In the genomic region with DNA sequence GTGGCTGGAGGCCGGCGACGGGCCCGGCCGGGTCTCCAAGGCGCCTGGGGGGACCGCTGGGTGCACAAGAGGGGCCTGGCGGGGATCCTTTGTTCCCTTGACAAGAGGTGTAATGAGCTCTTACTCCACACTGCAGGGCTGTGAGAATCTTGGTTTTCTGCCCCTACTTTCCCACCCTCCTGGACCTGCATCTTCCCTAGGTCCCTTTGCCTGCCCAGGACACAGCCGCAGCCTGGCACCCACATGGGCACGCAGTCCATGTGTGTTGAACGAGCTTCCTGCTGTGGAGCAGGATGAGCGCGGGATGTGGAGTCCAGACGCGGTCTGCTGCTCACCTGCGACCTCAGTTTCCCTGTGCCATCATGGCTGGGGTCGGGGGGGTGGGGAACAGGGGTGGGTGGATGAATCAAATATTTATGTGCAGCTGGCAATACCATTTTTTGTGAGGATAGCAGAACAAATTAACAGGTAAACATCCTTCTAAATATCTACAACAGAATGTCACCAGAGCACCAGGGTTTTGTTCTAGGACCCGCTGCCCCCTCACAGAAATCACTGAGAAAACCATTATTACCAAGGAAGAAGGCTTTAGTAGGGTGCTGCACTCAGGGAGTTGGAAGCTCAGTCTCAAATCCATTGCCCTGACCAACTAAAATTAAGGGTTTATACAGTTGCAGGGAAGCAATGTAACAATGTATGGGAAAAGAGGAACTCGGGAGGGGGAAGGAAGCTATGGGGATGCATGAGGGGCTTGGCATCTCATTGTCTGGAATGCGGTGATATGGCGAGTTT, we compare ENCODE assay signal across 8 cellular contexts. TPM values are rescaled to one million over a fixed set of nuclear protein-coding genes. Genes with fewer than 3 reads are reported as not detected.
A peak's percentile ranks its signal among the peaks of the same experiment; 100 is the strongest.
DNase-seq lines count a peak whose midpoint lies in the region; ATAC-seq and TF ChIP-seq lines count a peak whose summit lies in the region.

No MANE protein-coding gene starts in this region.

- H3K9ac ChIP-seq in skeletal muscle tissue (ENCODE audit: low read depth in 1 of 3, low read length in 3 of 3), result peak overlapping the region; percentile 83 to 94 (median 92)

- H3K4me1 Mint-ChIP-seq in T-cell, result peaks cover 15 to 25% (median 22%) of the 10 kb centered on the region in 3 donors

- H3K4me3 ChIP-seq in BE2C (ENCODE audit: low read depth, low read length), result peak overlapping the region; percentile 73
- H3K4me3 ChIP-seq in heart left ventricle, result peak overlapping the region; percentile 81 to 100 (median 97)
- peak overlapping the region; percentile 75 to 83 (median 81) for H3K4me3 ChIP-seq in skeletal muscle tissue (ENCODE audit: low read length in 3 of 3)

- H3K4me1 ChIP-seq in BE2C (no peaks in the 10 kb centered on the region), heart left ventricle (peaks cover 0 to 27% (median 18%) of the 10 kb centered on the region in 12 donors), skeletal muscle tissue (ENCODE audit: control insufficient read depth in 3 of 3, insufficient read depth in 3 of 3, low read length in 3 of 3) (peaks cover 14 to 15% (median 15%) of the 10 kb centered on the region in 3 donors)

- peaks cover 15% of the 10 kb centered on the region; the same call in 1 of the 2 replicates for H3K36me3 ChIP-seq in BE2C
- peaks cover 0 to 23% (median 12%) of the 10 kb centered on the region in 9 donors for H3K36me3 ChIP-seq in heart left ventricle
- H3K36me3 ChIP-seq in skeletal muscle tissue (ENCODE audit: control insufficient read depth in 3 of 3, insufficient read depth in 3 of 3, low read length in 3 of 3), result peaks cover 0 to 7% (median 5%) of the 10 kb centered on the region in 3 donors

- peak overlapping the region in 1 of 2 donors; percentile 34 for H3K27ac Mint-ChIP-seq in T-cell

- H3K9me3 ChIP-seq in BE2C, result no peaks in the 10 kb centered on the region
- H3K9me3 ChIP-seq in heart left ventricle, result no peaks in the 10 kb centered on the region
- no peaks in the 10 kb centered on the region for H3K9me3 ChIP-seq in skeletal muscle tissue (ENCODE audit: control insufficient read depth in 3 of 3, low read length in 3 of 3)

- peak overlapping the region; percentile 64 to 75 (median 65) for H3K4me3 Mint-ChIP-seq in T-cell

- H3K27me3 ChIP-seq in BE2C, result no peaks in the 10 kb centered on the region
- no peaks in the 10 kb centered on the region for H3K27me3 ChIP-seq in heart left ventricle
- H3K27me3 ChIP-seq in skeletal muscle tissue (ENCODE audit: control insufficient read depth in 3 of 3, insufficient read depth in 3 of 3, low read length in 3 of 3), result no peaks in the 10 kb centered on the region

- H3K27me3 Mint-ChIP-seq in T-cell, result no peaks in the 10 kb centered on the region

- peaks cover 15% of the 10 kb centered on the region for H3K36me3 Mint-ChIP-seq in T-cell

- no peaks in the 10 kb centered on the region for H3K9me3 Mint-ChIP-seq in T-cell

- 36 to 46% (median 41%) methylated on average over 9 to 21 of the region's 21 CpGs for WGBS in heart left ventricle, 4 donors

- no peak; the same call in 1 of the 2 replicates for TF ChIP-seq CTCF in BE2C (IDR thresholded peaks at IDR 0.05; ENCODE audit: low read depth, low read length)
- TF ChIP-seq CTCF in heart left ventricle (IDR thresholded peaks at IDR 0.05), result peak in 9 of 12 donors; percentile 2 to 88 (median 72)

- no peak for DNase-seq in BE2C
- no peak for DNase-seq in T-cell
- no peak for DNase-seq in heart left ventricle
- DNase-seq in OCI-M1 (lab: John Stamatoyannopoulos, UW), result no peak
- DNase-seq in pons (ENCODE audit: low spot score), result no peak

- ATAC-seq in GM21786 (IDR thresholded peaks at IDR 0.05; ENCODE audit: unreplicated experiment) (peak; percentile 4), T-cell (replicated peaks in 1 of 4) (peak in 1 of 4 experiments; percentile 3), heart left ventricle (peak in 3 of 4 donors; percentile 20 to 28 (median 27)), GM18858 (IDR thresholded peaks at IDR 0.05; ENCODE audit: unreplicated experiment) (no peak)

- intact Hi-C loops in heart left ventricle (cut with DNase I), result loop anchor here in 7 of 10 donors (2.0 to 10.0 kb wide), 9 partner anchors 29 to 139 kb away; a partner anchor contains a TSS

- TF ChIP-seq POLR2A in heart left ventricle (IDR thresholded peaks at IDR 0.05), result no peak

- CTCF ChIA-PET in T-cell (lab: Charles Lee), result interaction anchor here in 1 of 2 donors (0.6 to 0.7 kb wide), 2 partner anchors 21 to 386 kb away, joined by 3 read pairs; no protein-coding TSS in a partner anchor

- H3K27ac ChIP-seq in heart left ventricle, result peak overlapping the region; percentile 97 to 100 (median 98)
- peak overlapping the region; percentile 94 for H3K27ac ChIP-seq in skeletal muscle tissue (ENCODE audit: low read depth, low read length)

- POLR2A ChIA-PET in T-cell (lab: Charles Lee), result no interaction called here

RNA-seq across cellular contexts. Expression of a gene that starts 0.5 kb away (rescaled TPM):
- 42.4 TPM for polyA plus RNA-seq in BE2C (2012; ENCODE audit: insufficient read depth, insufficient read length, low read depth)
- 10 to 100 TPM; 41.6 to 79.7 (median 77.5) TPM for total RNA-seq in T-cell
- 10 to 100 TPM; 19.8 to 33.6 (median 25.6) TPM for total RNA-seq in heart left ventricle
- 10 to 100 TPM; 25.8 to 31.2 TPM for polyA plus RNA-seq in heart left ventricle
- total RNA-seq in skeletal muscle tissue, result 31.3 TPM

RNA-seq across cellular contexts. Expression of a gene that starts 13.5 kb away (rescaled TPM):
- polyA plus RNA-seq in BE2C (2012; ENCODE audit: insufficient read depth, insufficient read length, low read depth), result 89.4 TPM
- total RNA-seq in T-cell (under 1 TPM in 3 of 5 donors, not detected in 2; 0.46 to 0.70 (median 0.60) TPM), heart left ventricle (100 to 1,000 TPM; 225 to 456 (median 334) TPM), skeletal muscle tissue (37.6 TPM)
- polyA plus RNA-seq in heart left ventricle, result 100 to 1,000 TPM in 1 of 2 donors, 10 to 100 TPM in 1; 96.7 to 239 TPM

RNA-seq across cellular contexts. Expression of a gene that starts 47.7 kb away (rescaled TPM):
- polyA plus RNA-seq in BE2C (2012; ENCODE audit: insufficient read depth, insufficient read length, low read depth), result 20.3 TPM
- total RNA-seq in T-cell (10 to 100 TPM; 18.6 to 28.9 (median 26.0) TPM), heart left ventricle (10 to 100 TPM; 30.3 to 50.1 (median 40.4) TPM), skeletal muscle tissue (30.3 TPM)
- 10 to 100 TPM; 15.2 to 15.9 TPM for polyA plus RNA-seq in heart left ventricle

Comparison
In these comparisons a context has a peak if more than half of its experiments do, and no peak if none do; other contexts are left out.
1. RNA of a gene that starts 13.5 kb away (total RNA-seq): 225 to 456 TPM in heart left ventricle and 37.6 TPM in skeletal muscle tissue (single experiment); 0.46 to 0.70 TPM in T-cell; every median in the first group is over 10 times any median in the second.
2. Peak in every context shown above with its lines, with median percentiles within 50 percentile points of each other: H3K4me3 ChIP-seq.